Comparison of ENCODE assay signal across 9 cellular contexts in the genomic region with DNA sequence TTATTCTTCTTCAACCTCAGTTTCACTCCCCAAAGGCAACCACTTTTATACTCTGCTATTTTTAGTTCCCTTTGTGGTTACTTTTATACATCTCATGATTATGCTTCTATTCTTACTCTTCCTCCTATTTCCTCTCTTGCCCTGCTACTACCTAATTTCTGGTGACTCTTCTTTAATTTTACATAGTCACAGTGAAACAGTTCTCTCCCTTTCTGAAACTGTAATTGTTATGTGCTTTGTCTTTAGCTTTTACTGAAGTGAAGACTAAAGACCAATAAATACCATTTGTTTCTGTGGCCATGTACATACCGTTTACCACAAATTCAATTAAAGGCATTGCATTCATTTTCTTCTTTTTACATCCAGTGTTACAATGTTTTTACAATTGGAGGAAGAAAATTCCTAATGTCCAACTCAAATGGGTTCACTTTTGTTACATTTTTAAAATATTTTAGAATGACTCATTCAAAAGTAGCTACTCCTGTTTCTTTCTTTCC.
A peak's percentile ranks its signal among the peaks of the same experiment; 100 is the strongest.
DNase-seq lines count a peak whose midpoint lies in the region; ATAC-seq, FAIRE-seq and TF ChIP-seq lines count a peak whose summit lies in the region.
"Had no signal": no experiment of that assay in that cellular context is flagged by ENCODE, and none has a peak within 500 bp of the region (broad histone marks: within the 10 kb centered on the region; RNA-seq: fewer than 3 reads in every experiment).

No MANE protein-coding gene starts in this region.

- H3K27ac Mint-ChIP-seq in astrocyte (ENCODE audit: unreplicated experiment) = peak overlapping the region; percentile 82
- no peak overlapping the region for H3K27ac Mint-ChIP-seq in CD8-positive, alpha-beta memory T cell

- H3K9ac ChIP-seq in astrocyte (ENCODE audit: low read length) (peak overlapping the region; percentile 71), HepG2 (ENCODE audit: insufficient read depth, low read depth, low read length) (no peak overlapping the region)

- BruUV-seq in HepG2 (replicated peaks; lab: Mats Ljungman, UMichigan) = no TSS peak

- no peaks in the 10 kb centered on the region for H4K20me1 ChIP-seq in astrocyte (ENCODE audit: insufficient read depth, low read length)
- no peaks in the 10 kb centered on the region for H4K20me1 ChIP-seq in HepG2 (ENCODE audit: insufficient read depth, low read length)

- H3K9me3 Mint-ChIP-seq in astrocyte (ENCODE audit: unreplicated experiment) = no peaks in the 10 kb centered on the region
- peaks cover 0 to 7% (median 4%) of the 10 kb centered on the region in 5 donors for H3K9me3 Mint-ChIP-seq in CD8-positive, alpha-beta memory T cell

- no peak overlapping the region for H3K4me3 Mint-ChIP-seq in astrocyte (ENCODE audit: unreplicated experiment)
- no peak overlapping the region for H3K4me3 Mint-ChIP-seq in CD8-positive, alpha-beta memory T cell

- POLR2A ChIA-PET in HepG2 (lab: Yijun Ruan, JAX) = no interaction called here
- POLR2A ChIA-PET in CD8-positive, alpha-beta memory T cell (lab: Charles Lee) = no interaction called here

- H3K27ac ChIP-seq in astrocyte (ENCODE audit: low read depth, low read length) = peak overlapping the region; percentile 81
- no peak overlapping the region for H3K27ac ChIP-seq in HepG2 (ENCODE audit: extremely low read length, insufficient read depth, low read length)
- no peak overlapping the region for H3K27ac ChIP-seq in CD8-positive, alpha-beta memory T cell (ENCODE audit: low read depth, low read length)
- H3K27ac ChIP-seq: SK-N-MC had no signal

- TF ChIP-seq RAD21 in HepG2 (CRISPR knock-in tag; IDR thresholded peaks at IDR 0.05) = no peak

- H3K9me3 ChIP-seq in astrocyte (ENCODE audit: insufficient read depth, low read depth, low read length) (no peaks in the 10 kb centered on the region), HepG2 (ENCODE audit: low read length) (no peaks in the 10 kb centered on the region)
- H3K9me3 ChIP-seq in CD8-positive, alpha-beta memory T cell (ENCODE audit: low read length) = no peaks in the 10 kb centered on the region

- ATAC-seq in GM19468 (IDR thresholded peaks at IDR 0.05; ENCODE audit: extremely low read depth, unreplicated experiment) = peak; percentile 91
- ATAC-seq in HG03378 (IDR thresholded peaks at IDR 0.05; ENCODE audit: unreplicated experiment) = peak; percentile 98
- ATAC-seq in HepG2 = no peak

- in situ Hi-C loops in HepG2 (cut with HindIII; ENCODE audit: extremely low pct_ligation_motif_present, low pct_unique_long_range_greater_than_20kb) = no loop called here

- no peaks in the 10 kb centered on the region for H3K36me3 Mint-ChIP-seq in astrocyte (ENCODE audit: low read depth, unreplicated experiment)
- H3K36me3 Mint-ChIP-seq in CD8-positive, alpha-beta memory T cell = no peaks in the 10 kb centered on the region

- no peaks in the 10 kb centered on the region for H3K79me2 ChIP-seq in astrocyte (ENCODE audit: insufficient read depth, low read length)
- H3K79me2 ChIP-seq in HepG2 (ENCODE audit: insufficient read depth, low read length) = no peaks in the 10 kb centered on the region

- H3K36me3 ChIP-seq in astrocyte (ENCODE audit: insufficient read depth, low read length) = no peaks in the 10 kb centered on the region
- no peaks in the 10 kb centered on the region for H3K36me3 ChIP-seq in HepG2 (replicated peaks in 1 of 2; ENCODE audit: control insufficient read depth in 1 of 2, insufficient read depth in 2 of 2, low read length in 2 of 2)
- no peaks in the 10 kb centered on the region for H3K36me3 ChIP-seq in CD8-positive, alpha-beta memory T cell (ENCODE audit: insufficient read depth, low read length)

- H3K4me1 Mint-ChIP-seq in astrocyte (ENCODE audit: low read depth, unreplicated experiment) = peaks cover 20% of the 10 kb centered on the region
- no peaks in the 10 kb centered on the region for H3K4me1 Mint-ChIP-seq in CD8-positive, alpha-beta memory T cell

- no peak for TF ChIP-seq POLR2A in HepG2 (IDR thresholded peaks at IDR 0.05; ENCODE audit: insufficient read depth in 1 of 2, low read depth in 2 of 2, low read length in 2 of 2)

- H3K27me3 ChIP-seq in astrocyte (ENCODE audit: insufficient read depth, low read length) = no peaks in the 10 kb centered on the region
- H3K27me3 ChIP-seq in HepG2 (ENCODE audit: control insufficient read depth in 1 of 2, insufficient read depth in 2 of 2, low read length in 2 of 2) = no peaks in the 10 kb centered on the region
- no peaks in the 10 kb centered on the region for H3K27me3 ChIP-seq in CD8-positive, alpha-beta memory T cell (ENCODE audit: insufficient read depth, low read length, poor library complexity, severe bottlenecking)

- WGBS in HepG2 (ENCODE audit: low lambda C conversion rate) = 0% methylated on average over 1 of the region's 1 CpG

- intact Hi-C loops in HepG2 (cut with micrococcal nuclease; ENCODE audit: unreplicated experiment) = loop anchor here (10.0 kb wide), 1 partner anchor 343 kb away; no protein-coding TSS in a partner anchor

- FAIRE-seq in astrocyte (lab: Jason Lieb, UNC) (peak; percentile 55), HepG2 (lab: Jason Lieb, UNC) (no peak)

- peaks cover 16% of the 10 kb centered on the region for H3K4me1 ChIP-seq in astrocyte (ENCODE audit: insufficient read depth, low read length)
- no peaks in the 10 kb centered on the region for H3K4me1 ChIP-seq in HepG2 (ENCODE audit: insufficient read depth, low read length)
- no peaks in the 10 kb centered on the region for H3K4me1 ChIP-seq in CD8-positive, alpha-beta memory T cell (ENCODE audit: insufficient read depth, low read length)

- DNase-seq in AG09319 (ENCODE audit: extremely low read depth, low read depth) (peak; percentile 19), astrocyte (ENCODE audit: low read depth) (peak; percentile 85), SHP77 treated with DMSO at 0.1 percent for 48 hours (lab: John Stamatoyannopoulos, UW) (no peak), DMS 273 (lab: John Stamatoyannopoulos, UW; ENCODE audit: unreplicated experiment) (no peak), HepG2 (ENCODE audit: low spot score) (no peak)
- DNase-seq in CD8-positive, alpha-beta memory T cell = no peak

- H3K4me3 ChIP-seq in astrocyte (ENCODE audit: insufficient read depth, low read depth, low read length) (peak overlapping the region; percentile 18), HepG2 (replicated peaks in 1 of 3; ENCODE audit: insufficient read depth in 1 of 3, low read depth in 2 of 3, low read length in 3 of 3) (no peak overlapping the region)
- H3K4me3 ChIP-seq in CD8-positive, alpha-beta memory T cell (ENCODE audit: low read length) = no peak overlapping the region
- H3K4me3 ChIP-seq: SK-N-MC had no signal

- H3K27me3 Mint-ChIP-seq in astrocyte (ENCODE audit: low read depth, unreplicated experiment) = no peaks in the 10 kb centered on the region
- no peaks in the 10 kb centered on the region for H3K27me3 Mint-ChIP-seq in CD8-positive, alpha-beta memory T cell

- H3K4me2 ChIP-seq in astrocyte (ENCODE audit: low read length) (peak overlapping the region; percentile 81), HepG2 (ENCODE audit: low read depth, low read length) (no peak overlapping the region)

- TF ChIP-seq EP300 in HepG2 (IDR thresholded peaks at IDR 0.05; ENCODE audit: low read depth in 2 of 2, low read length in 2 of 2) (no peak), HepG2 (CRISPR knock-in tag; IDR thresholded peaks at IDR 0.05; ENCODE audit: borderline replicate concordance) (no peak)

- TF ChIP-seq CTCF in AG09319 (IDR thresholded peaks at IDR 0.05; ENCODE audit: low read depth, low read length) (no peak), astrocyte (IDR thresholded peaks at IDR 0.05; ENCODE audit: insufficient read depth, low read depth, low read length) (no peak), HepG2 (CRISPR knock-in tag; IDR thresholded peaks at IDR 0.05) (no peak)

- CTCF ChIA-PET in HepG2 (lab: Yijun Ruan, JAX; ENCODE audit: low intra/inter-chr PET ratio, low total read pairs) = no interaction called here
- CTCF ChIA-PET in CD8-positive, alpha-beta memory T cell (lab: Charles Lee) = no interaction called here

- H2AFZ ChIP-seq in astrocyte (ENCODE audit: low read depth, low read length) (peak overlapping the region; percentile 6), HepG2 (ENCODE audit: low read length) (no peak overlapping the region)

TF ChIP-seq in HepG2, 621 proteins besides CTCF, POLR2A, EP300 and RAD21 (continues in another document):
- no peak for TF ChIP-seq SP5 (CRISPR knock-in tag; IDR thresholded peaks at IDR 0.05; ENCODE audit: borderline replicate concordance, low read depth)
- TF ChIP-seq KLF9 (CRISPR knock-in tag; IDR thresholded peaks at IDR 0.05; ENCODE audit: low read depth) = no peak
- TF ChIP-seq, protein P1, sequence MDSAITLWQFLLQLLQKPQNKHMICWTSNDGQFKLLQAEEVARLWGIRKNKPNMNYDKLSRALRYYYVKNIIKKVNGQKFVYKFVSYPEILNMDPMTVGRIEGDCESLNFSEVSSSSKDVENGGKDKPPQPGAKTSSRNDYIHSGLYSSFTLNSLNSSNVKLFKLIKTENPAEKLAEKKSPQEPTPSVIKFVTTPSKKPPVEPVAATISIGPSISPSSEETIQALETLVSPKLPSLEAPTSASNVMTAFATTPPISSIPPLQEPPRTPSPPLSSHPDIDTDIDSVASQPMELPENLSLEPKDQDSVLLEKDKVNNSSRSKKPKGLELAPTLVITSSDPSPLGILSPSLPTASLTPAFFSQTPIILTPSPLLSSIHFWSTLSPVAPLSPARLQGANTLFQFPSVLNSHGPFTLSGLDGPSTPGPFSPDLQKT (CRISPR knock-in tag; IDR thresholded peaks at IDR 0.05; ENCODE audit: borderline replicate concordance) = no peak
- TF ChIP-seq, protein P2, sequence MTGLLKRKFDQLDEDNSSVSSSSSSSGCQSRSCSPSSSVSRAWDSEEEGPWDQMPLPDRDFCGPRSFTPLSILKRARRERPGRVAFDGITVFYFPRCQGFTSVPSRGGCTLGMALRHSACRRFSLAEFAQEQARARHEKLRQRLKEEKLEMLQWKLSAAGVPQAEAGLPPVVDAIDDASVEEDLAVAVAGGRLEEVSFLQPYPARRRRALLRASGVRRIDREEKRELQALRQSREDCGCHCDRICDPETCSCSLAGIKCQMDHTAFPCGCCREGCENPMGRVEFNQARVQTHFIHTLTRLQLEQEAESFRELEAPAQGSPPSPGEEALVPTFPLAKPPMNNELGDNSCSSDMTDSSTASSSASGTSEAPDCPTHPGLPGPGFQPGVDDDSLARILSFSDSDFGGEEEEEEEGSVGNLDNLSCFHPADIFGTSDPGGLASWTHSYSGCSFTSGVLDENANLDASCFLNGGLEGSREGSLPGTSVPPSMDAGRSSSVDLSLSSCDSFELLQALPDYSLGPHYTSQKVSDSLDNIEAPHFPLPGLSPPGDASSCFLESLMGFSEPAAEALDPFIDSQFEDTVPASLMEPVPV (CRISPR knock-in tag; IDR thresholded peaks at IDR 0.05) = no peak
- no peak for TF ChIP-seq ZNF572 (CRISPR knock-in tag; IDR thresholded peaks at IDR 0.05)
- TF ChIP-seq FOXC1 (CRISPR knock-in tag; IDR thresholded peaks at IDR 0.05; ENCODE audit: borderline replicate concordance) = no peak
- TF ChIP-seq SMYD3 (CRISPR knock-in tag; IDR thresholded peaks at IDR 0.05) = no peak
- TF ChIP-seq CBX1 (IDR thresholded peaks at IDR 0.05; ENCODE audit: low read depth) = no peak
- TF ChIP-seq HIVEP1 (CRISPR knock-in tag; IDR thresholded peaks at IDR 0.05) = no peak
- TF ChIP-seq ZNF337 (CRISPR knock-in tag; IDR thresholded peaks at IDR 0.05; ENCODE audit: borderline replicate concordance, low read depth) = no peak
- no peak for TF ChIP-seq HHEX (CRISPR knock-in tag; IDR thresholded peaks at IDR 0.05)

Comparison
In these comparisons a context has a peak if more than half of its experiments do, and no peak if none do; other contexts are left out.
1. DNase-seq: peak in AG09319 (single experiment) and astrocyte (single experiment); none in SHP77 treated with DMSO at 0.1 percent for 48 hours (single experiment), DMS 273 (single experiment), HepG2 (single experiment) and CD8-positive, alpha-beta memory T cell (0 of 5).